ENCODE assay signal across 1 cellular context in the genomic region with DNA sequence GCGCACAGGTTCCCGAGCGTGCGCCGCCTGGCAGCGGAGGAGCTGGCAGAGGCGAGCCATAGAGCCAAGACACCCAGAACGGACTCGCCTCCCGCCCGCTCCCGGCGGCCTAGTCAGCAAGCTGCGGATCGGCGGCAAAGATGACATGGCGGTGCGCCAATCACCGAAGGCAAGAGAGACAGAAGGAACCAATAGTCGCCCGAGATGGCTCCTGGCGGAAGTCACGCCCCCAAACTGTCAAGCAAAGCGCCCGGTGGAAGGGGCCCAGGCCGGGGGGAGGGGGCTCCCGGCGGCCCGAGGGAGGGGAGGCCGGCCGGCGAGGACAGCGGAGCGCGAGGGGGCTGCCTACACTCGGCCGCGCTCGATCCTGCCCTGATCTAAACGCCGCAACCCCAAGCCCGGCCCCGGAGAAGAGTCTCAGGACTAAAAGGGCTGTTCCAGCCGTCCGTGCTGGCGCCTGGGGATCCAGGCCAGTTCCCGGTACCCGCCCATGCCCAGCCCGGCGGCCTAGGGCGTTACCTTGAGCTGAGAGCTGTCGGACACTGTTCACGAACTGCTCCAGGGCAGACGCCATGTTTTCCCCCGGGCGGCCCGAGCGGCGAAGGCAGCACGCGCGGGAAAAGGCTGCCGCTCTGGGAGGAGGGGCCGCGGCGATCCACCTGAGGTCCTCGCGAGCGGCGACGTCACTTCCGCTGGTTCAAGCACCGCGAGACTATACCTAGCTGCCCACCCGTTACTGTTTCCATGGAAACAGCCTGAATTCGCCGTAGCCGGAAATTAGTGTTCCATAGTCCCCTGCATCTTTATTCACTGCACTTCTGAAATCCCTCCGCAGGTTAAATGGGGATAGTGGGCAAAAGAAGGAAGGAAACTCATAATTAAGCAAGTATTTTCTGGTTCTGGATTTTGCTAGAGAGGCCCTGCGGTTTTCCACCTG.
A peak's percentile ranks its signal among the peaks of the same experiment; 100 is the strongest.
TF ChIP-seq lines count a peak whose summit lies in the region.

A gene (minus strand): TSS at position 634 of the 937 bp plus-strand sequence. CDS start 60 bp downstream, at position 574.

TF ChIP-seq in HepG2, 621 proteins besides CTCF, POLR2A, EP300 and RAD21 (continued from another document and continues in another):
- TF ChIP-seq HMG20A (CRISPR knock-in tag; IDR thresholded peaks at IDR 0.05; ENCODE audit: borderline replicate concordance): 0 out of 2 replicates have a peak, but pooled peaks have one; percentile 10
- peak; percentile 81 for TF ChIP-seq KMT2B (CRISPR knock-in tag; IDR thresholded peaks at IDR 0.05)
- peak; percentile 32; the same call in 1 of the 2 replicates for TF ChIP-seq ZNF746 (CRISPR knock-in tag; IDR thresholded peaks at IDR 0.05)
- no peak for TF ChIP-seq SMAD1 (CRISPR knock-in tag; IDR thresholded peaks at IDR 0.05; ENCODE audit: borderline replicate concordance, low read depth)
- TF ChIP-seq, protein P1, sequence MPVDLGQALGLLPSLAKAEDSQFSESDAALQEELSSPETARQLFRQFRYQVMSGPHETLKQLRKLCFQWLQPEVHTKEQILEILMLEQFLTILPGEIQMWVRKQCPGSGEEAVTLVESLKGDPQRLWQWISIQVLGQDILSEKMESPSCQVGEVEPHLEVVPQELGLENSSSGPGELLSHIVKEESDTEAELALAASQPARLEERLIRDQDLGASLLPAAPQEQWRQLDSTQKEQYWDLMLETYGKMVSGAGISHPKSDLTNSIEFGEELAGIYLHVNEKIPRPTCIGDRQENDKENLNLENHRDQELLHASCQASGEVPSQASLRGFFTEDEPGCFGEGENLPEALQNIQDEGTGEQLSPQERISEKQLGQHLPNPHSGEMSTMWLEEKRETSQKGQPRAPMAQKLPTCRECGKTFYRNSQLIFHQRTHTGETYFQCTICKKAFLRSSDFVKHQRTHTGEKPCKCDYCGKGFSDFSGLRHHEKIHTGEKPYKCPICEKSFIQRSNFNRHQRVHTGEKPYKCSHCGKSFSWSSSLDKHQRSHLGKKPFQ (CRISPR knock-in tag; IDR thresholded peaks at IDR 0.05; ENCODE audit: insufficient replicate concordance): no peak
- TF ChIP-seq PLRG1 (conservative IDR thresholded peaks at IDR 0.05): no peak
- TF ChIP-seq CBX1 (IDR thresholded peaks at IDR 0.05; ENCODE audit: low read depth): no peak
- no peak for TF ChIP-seq PTBP1 (IDR thresholded peaks at IDR 0.05; ENCODE audit: low read depth, low read length, poor library complexity, severe bottlenecking)
- TF ChIP-seq IRX3 (CRISPR knock-in tag; IDR thresholded peaks at IDR 0.05; ENCODE audit: borderline replicate concordance, low read depth): no peak
- peak; percentile 83; the same call in 1 of the 2 replicates for TF ChIP-seq EED (CRISPR knock-in tag; IDR thresholded peaks at IDR 0.05)
- TF ChIP-seq ZNF772 (CRISPR knock-in tag; IDR thresholded peaks at IDR 0.05): peak; percentile 79; the same call in 1 of the 2 replicates
- TF ChIP-seq, protein P2, sequence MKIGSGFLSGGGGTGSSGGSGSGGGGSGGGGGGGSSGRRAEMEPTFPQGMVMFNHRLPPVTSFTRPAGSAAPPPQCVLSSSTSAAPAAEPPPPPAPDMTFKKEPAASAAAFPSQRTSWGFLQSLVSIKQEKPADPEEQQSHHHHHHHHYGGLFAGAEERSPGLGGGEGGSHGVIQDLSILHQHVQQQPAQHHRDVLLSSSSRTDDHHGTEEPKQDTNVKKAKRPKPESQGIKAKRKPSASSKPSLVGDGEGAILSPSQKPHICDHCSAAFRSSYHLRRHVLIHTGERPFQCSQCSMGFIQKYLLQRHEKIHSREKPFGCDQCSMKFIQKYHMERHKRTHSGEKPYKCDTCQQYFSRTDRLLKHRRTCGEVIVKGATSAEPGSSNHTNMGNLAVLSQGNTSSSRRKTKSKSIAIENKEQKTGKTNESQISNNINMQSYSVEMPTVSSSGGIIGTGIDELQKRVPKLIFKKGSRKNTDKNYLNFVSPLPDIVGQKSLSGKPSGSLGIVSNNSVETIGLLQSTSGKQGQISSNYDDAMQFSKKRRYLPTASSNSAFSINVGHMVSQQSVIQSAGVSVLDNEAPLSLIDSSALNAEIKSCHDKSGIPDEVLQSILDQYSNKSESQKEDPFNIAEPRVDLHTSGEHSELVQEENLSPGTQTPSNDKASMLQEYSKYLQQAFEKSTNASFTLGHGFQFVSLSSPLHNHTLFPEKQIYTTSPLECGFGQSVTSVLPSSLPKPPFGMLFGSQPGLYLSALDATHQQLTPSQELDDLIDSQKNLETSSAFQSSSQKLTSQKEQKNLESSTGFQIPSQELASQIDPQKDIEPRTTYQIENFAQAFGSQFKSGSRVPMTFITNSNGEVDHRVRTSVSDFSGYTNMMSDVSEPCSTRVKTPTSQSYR (CRISPR knock-in tag; IDR thresholded peaks at IDR 0.05; ENCODE audit: borderline replicate concordance): peak; percentile 57; the same call in 1 of the 2 replicates
- TF ChIP-seq ZNF160 (CRISPR knock-in tag; IDR thresholded peaks at IDR 0.05): 0 out of 2 replicates have a peak, but pooled peaks have one; percentile 51
- TF ChIP-seq ELF1 (CRISPR knock-in tag; IDR thresholded peaks at IDR 0.05): peak; percentile 77
- no peak for TF ChIP-seq ZFP1 (CRISPR knock-in tag; IDR thresholded peaks at IDR 0.05)
- TF ChIP-seq, protein P3, sequence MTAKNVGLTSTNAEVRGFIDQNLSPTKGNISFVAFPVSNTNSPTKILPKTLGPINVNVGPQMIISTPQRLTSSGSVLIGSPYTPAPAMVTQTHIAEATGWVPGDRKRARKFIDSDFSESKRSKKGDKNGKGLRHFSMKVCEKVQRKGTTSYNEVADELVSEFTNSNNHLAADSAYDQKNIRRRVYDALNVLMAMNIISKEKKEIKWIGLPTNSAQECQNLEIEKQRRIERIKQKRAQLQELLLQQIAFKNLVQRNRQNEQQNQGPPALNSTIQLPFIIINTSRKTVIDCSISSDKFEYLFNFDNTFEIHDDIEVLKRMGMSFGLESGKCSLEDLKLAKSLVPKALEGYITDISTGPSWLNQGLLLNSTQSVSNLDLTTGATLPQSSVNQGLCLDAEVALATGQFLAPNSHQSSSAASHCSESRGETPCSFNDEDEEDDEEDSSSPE (CRISPR knock-in tag; IDR thresholded peaks at IDR 0.05): peak; percentile 95
- TF ChIP-seq NFE2 (CRISPR knock-in tag; IDR thresholded peaks at IDR 0.05): no peak
- TF ChIP-seq ZNF17 (CRISPR knock-in tag; IDR thresholded peaks at IDR 0.05): no peak
- TF ChIP-seq RAD51 (IDR thresholded peaks at IDR 0.05; ENCODE audit: borderline replicate concordance): no peak
- no peak for TF ChIP-seq EZH2 (conservative IDR thresholded peaks at IDR 0.05; ENCODE audit: low read depth, low read length)
- no peak for TF ChIP-seq ZNF33A (CRISPR knock-in tag; IDR thresholded peaks at IDR 0.05; ENCODE audit: borderline replicate concordance)
- TF ChIP-seq ZNF615 (CRISPR knock-in tag; IDR thresholded peaks at IDR 0.05; ENCODE audit: borderline replicate concordance): no peak
- no peak for TF ChIP-seq MTA1 (CRISPR knock-in tag; IDR thresholded peaks at IDR 0.05; ENCODE audit: borderline replicate concordance)
- TF ChIP-seq, protein P4, sequence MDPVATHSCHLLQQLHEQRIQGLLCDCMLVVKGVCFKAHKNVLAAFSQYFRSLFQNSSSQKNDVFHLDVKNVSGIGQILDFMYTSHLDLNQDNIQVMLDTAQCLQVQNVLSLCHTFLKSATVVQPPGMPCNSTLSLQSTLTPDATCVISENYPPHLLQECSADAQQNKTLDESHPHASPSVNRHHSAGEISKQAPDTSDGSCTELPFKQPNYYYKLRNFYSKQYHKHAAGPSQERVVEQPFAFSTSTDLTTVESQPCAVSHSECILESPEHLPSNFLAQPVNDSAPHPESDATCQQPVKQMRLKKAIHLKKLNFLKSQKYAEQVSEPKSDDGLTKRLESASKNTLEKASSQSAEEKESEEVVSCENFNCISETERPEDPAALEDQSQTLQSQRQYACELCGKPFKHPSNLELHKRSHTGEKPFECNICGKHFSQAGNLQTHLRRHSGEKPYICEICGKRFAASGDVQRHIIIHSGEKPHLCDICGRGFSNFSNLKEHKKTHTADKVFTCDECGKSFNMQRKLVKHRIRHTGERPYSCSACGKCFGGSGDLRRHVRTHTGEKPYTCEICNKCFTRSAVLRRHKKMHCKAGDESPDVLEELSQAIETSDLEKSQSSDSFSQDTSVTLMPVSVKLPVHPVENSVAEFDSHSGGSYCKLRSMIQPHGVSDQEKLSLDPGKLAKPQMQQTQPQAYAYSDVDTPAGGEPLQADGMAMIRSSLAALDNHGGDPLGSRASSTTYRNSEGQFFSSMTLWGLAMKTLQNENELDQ (CRISPR knock-in tag; IDR thresholded peaks at IDR 0.05; ENCODE audit: borderline replicate concordance): 0 out of 2 replicates have a peak, but pooled peaks have one; percentile 55
- TF ChIP-seq SCMH1 (CRISPR knock-in tag; IDR thresholded peaks at IDR 0.05; ENCODE audit: borderline replicate concordance): no peak
- TF ChIP-seq, protein P5, sequence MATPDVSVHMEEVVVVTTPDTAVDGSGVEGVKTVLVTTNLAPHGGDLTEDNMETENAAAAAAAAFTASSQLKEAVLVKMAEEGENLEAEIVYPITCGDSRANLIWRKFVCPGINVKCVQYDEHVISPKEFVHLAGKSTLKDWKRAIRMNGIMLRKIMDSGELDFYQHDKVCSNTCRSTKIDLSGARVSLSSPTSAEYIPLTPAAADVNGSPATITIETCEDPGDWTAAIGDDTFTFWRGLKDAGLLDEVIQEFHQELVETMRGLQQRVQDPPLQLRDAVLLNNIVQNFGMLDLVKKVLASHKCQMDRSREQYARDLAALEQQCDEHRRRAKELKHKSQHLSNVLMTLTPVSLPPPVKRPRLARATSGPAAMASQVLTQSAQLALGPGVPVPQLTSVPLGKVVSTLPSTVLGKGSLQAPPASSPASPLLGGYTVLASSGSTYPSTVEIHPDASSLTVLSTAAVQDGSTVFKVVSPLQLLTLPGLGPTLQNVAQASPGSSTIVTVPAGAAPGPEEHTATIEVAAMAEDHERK (CRISPR knock-in tag; IDR thresholded peaks at IDR 0.05; ENCODE audit: low read depth): peak; percentile 7; the same call in 1 of the 2 replicates
- TF ChIP-seq MTF1 (CRISPR knock-in tag; IDR thresholded peaks at IDR 0.05): 0 out of 2 replicates have a peak, but pooled peaks have one; percentile 66
- TF ChIP-seq, protein P6, sequence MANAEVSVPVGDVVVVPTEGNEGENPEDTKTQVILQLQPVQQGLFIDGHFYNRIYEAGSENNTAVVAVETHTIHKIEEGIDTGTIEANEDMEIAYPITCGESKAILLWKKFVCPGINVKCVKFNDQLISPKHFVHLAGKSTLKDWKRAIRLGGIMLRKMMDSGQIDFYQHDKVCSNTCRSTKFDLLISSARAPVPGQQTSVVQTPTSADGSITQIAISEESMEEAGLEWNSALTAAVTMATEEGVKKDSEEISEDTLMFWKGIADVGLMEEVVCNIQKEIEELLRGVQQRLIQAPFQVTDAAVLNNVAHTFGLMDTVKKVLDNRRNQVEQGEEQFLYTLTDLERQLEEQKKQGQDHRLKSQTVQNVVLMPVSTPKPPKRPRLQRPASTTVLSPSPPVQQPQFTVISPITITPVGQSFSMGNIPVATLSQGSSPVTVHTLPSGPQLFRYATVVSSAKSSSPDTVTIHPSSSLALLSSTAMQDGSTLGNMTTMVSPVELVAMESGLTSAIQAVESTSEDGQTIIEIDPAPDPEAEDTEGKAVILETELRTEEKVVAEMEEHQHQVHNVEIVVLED (CRISPR knock-in tag; IDR thresholded peaks at IDR 0.05; ENCODE audit: borderline replicate concordance): 0 out of 2 replicates have a peak, but pooled peaks have one; percentile 62
- peak; percentile 70; the same call in 1 of the 2 replicates for TF ChIP-seq ATF7-NPFF (CRISPR knock-in tag; IDR thresholded peaks at IDR 0.05; ENCODE audit: low read depth)
- TF ChIP-seq, protein P7, sequence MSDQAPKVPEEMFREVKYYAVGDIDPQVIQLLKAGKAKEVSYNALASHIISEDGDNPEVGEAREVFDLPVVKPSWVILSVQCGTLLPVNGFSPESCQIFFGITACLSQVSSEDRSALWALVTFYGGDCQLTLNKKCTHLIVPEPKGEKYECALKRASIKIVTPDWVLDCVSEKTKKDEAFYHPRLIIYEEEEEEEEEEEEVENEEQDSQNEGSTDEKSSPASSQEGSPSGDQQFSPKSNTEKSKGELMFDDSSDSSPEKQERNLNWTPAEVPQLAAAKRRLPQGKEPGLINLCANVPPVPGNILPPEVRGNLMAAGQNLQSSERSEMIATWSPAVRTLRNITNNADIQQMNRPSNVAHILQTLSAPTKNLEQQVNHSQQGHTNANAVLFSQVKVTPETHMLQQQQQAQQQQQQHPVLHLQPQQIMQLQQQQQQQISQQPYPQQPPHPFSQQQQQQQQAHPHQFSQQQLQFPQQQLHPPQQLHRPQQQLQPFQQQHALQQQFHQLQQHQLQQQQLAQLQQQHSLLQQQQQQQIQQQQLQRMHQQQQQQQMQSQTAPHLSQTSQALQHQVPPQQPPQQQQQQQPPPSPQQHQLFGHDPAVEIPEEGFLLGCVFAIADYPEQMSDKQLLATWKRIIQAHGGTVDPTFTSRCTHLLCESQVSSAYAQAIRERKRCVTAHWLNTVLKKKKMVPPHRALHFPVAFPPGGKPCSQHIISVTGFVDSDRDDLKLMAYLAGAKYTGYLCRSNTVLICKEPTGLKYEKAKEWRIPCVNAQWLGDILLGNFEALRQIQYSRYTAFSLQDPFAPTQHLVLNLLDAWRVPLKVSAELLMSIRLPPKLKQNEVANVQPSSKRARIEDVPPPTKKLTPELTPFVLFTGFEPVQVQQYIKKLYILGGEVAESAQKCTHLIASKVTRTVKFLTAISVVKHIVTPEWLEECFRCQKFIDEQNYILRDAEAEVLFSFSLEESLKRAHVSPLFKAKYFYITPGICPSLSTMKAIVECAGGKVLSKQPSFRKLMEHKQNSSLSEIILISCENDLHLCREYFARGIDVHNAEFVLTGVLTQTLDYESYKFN (CRISPR knock-in tag; conservative IDR thresholded peaks at IDR 0.05): 0 out of 2 replicates have a peak, but pooled peaks have one; percentile 10
- no peak for TF ChIP-seq ZNF136 (CRISPR knock-in tag; IDR thresholded peaks at IDR 0.05; ENCODE audit: low read depth)
- TF ChIP-seq MED13 (CRISPR knock-in tag; IDR thresholded peaks at IDR 0.05): no peak
- no peak; the same call in 1 of the 2 replicates for TF ChIP-seq HNRNPL (IDR thresholded peaks at IDR 0.05; ENCODE audit: low read depth, low read length)
- TF ChIP-seq PRPF4 (IDR thresholded peaks at IDR 0.05; ENCODE audit: low read depth, low read length, poor library complexity, severe bottlenecking): no peak
- TF ChIP-seq, protein P8, sequence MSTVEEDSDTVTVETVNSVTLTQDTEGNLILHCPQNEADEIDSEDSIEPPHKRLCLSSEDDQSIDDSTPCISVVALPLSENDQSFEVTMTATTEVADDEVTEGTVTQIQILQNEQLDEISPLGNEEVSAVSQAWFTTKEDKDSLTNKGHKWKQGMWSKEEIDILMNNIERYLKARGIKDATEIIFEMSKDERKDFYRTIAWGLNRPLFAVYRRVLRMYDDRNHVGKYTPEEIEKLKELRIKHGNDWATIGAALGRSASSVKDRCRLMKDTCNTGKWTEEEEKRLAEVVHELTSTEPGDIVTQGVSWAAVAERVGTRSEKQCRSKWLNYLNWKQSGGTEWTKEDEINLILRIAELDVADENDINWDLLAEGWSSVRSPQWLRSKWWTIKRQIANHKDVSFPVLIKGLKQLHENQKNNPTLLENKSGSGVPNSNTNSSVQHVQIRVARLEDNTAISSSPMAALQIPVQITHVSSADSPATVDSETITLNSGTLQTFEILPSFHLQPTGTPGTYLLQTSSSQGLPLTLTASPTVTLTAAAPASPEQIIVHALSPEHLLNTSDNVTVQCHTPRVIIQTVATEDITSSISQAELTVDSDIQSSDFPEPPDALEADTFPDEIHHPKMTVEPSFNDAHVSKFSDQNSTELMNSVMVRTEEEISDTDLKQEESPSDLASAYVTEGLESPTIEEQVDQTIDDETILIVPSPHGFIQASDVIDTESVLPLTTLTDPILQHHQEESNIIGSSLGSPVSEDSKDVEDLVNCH (CRISPR knock-in tag; IDR thresholded peaks at IDR 0.05): no peak
- TF ChIP-seq SIN3B (IDR thresholded peaks at IDR 0.05; ENCODE audit: low read length): no peak
- no peak for TF ChIP-seq ZNF761 (CRISPR knock-in tag; conservative IDR thresholded peaks at IDR 0.05)
- TF ChIP-seq ZNF570 (CRISPR knock-in tag; IDR thresholded peaks at IDR 0.05; ENCODE audit: borderline replicate concordance): no peak
- peak; percentile 73; the same call in 1 of the 2 replicates for TF ChIP-seq ETV5 (CRISPR knock-in tag; IDR thresholded peaks at IDR 0.05; ENCODE audit: borderline replicate concordance)
